Comparison of ENCODE assay signal across 8 cellular contexts in genomic region chr12:114508529-114509129, GRCh38.
A peak's percentile ranks its signal among the peaks of the same experiment; 100 is the strongest.
DNase-seq lines count a peak whose midpoint lies in the region; ATAC-seq and TF ChIP-seq lines count a peak whose summit lies in the region.

No MANE protein-coding gene starts in this region.

- no peaks in the 10 kb centered on the region for H4K20me1 ChIP-seq in OCI-LY1 (ENCODE audit: insufficient read depth, low read length)

- H3F3A ChIP-seq in OCI-LY1 (ENCODE audit: insufficient read depth, low read length) = no peaks in the 10 kb centered on the region

- peak; percentile 79 for TF ChIP-seq CTCF in OCI-LY1 (IDR thresholded peaks at IDR 0.05; ENCODE audit: low read length)

- no peak overlapping the region for H3K9ac ChIP-seq in OCI-LY1 (ENCODE audit: low read length)

- H3K27ac ChIP-seq in OCI-LY1 (ENCODE audit: low read depth, low read length, poor library complexity, severe bottlenecking) = no peak overlapping the region

- no peaks in the 10 kb centered on the region for H3K4me1 ChIP-seq in OCI-LY1 (ENCODE audit: insufficient read depth, low read length, severe bottlenecking)

- H3K27ac Mint-ChIP-seq in naive thymus-derived CD8-positive, alpha-beta T cell = no peak overlapping the region
- H3K27ac Mint-ChIP-seq in stimulated activated naive B cell treated with anti-CD40 and anti-IgM and Interleukin-4, amounts not matched to agents 10 μg/mL and 1 μg/mL and 100 μg/mL, for 72 hours = no peak overlapping the region

- peak; percentile 58 for ATAC-seq in esophagus mucosa
- peak; percentile 49 to 71 for ATAC-seq in naive thymus-derived CD8-positive, alpha-beta T cell
- ATAC-seq in stimulated activated naive B cell treated with anti-CD40 and anti-IgM and Interleukin-4, amounts not matched to agents 10 μg/mL and 1 μg/mL and 100 μg/mL, for 72 hours (replicated peaks) = peak; percentile 60 to 73
- ATAC-seq in HG03442 (IDR thresholded peaks at IDR 0.05; ENCODE audit: unreplicated experiment) = no peak

- no peaks in the 10 kb centered on the region for H3K27me3 ChIP-seq in OCI-LY1 (ENCODE audit: insufficient read depth, low read length)

- POLR2A ChIA-PET in naive thymus-derived CD8-positive, alpha-beta T cell (lab: Charles Lee) = no interaction called here

- H3K27me3 Mint-ChIP-seq in naive thymus-derived CD8-positive, alpha-beta T cell = peaks cover 13 to 35% (median 17%) of the 10 kb centered on the region in 5 donors
- peaks cover 12 to 25% of the 10 kb centered on the region in 2 donors for H3K27me3 Mint-ChIP-seq in stimulated activated naive B cell treated with anti-CD40 and anti-IgM and Interleukin-4, amounts not matched to agents 10 μg/mL and 1 μg/mL and 100 μg/mL, for 72 hours

- no peak overlapping the region for H2AFZ ChIP-seq in OCI-LY1 (ENCODE audit: low read length)

- no peaks in the 10 kb centered on the region for H3K36me3 ChIP-seq in OCI-LY1 (ENCODE audit: insufficient read depth, low read length)

- H3K4me1 Mint-ChIP-seq in naive thymus-derived CD8-positive, alpha-beta T cell = peaks cover 0 to 2% (median 0%) of the 10 kb centered on the region in 4 donors
- peaks cover 3 to 4% of the 10 kb centered on the region in 2 donors for H3K4me1 Mint-ChIP-seq in stimulated activated naive B cell treated with anti-CD40 and anti-IgM and Interleukin-4, amounts not matched to agents 10 μg/mL and 1 μg/mL and 100 μg/mL, for 72 hours

- no peak overlapping the region for H3K4me2 ChIP-seq in OCI-LY1 (ENCODE audit: low read length)

- H3K4me3 Mint-ChIP-seq in naive thymus-derived CD8-positive, alpha-beta T cell = no peak overlapping the region
- H3K4me3 Mint-ChIP-seq in stimulated activated naive B cell treated with anti-CD40 and anti-IgM and Interleukin-4, amounts not matched to agents 10 μg/mL and 1 μg/mL and 100 μg/mL, for 72 hours = no peak overlapping the region

- no peaks in the 10 kb centered on the region for H3K9me3 Mint-ChIP-seq in naive thymus-derived CD8-positive, alpha-beta T cell
- H3K9me3 Mint-ChIP-seq in stimulated activated naive B cell treated with anti-CD40 and anti-IgM and Interleukin-4, amounts not matched to agents 10 μg/mL and 1 μg/mL and 100 μg/mL, for 72 hours = no peaks in the 10 kb centered on the region

- peak; percentile 57 for DNase-seq in DMS79 (lab: John Stamatoyannopoulos, UW)
- peak; percentile 25 for DNase-seq in HS-5 (ENCODE audit: low read depth)
- peak; percentile 71 for DNase-seq in activated CD8-positive, alpha-beta memory T cell treated with anti-CD3 and anti-CD28 coated beads, Interleukin-2, amount 50 U/mL, for 48 hours
- peak; percentile 23 to 72 (median 52) for DNase-seq in naive thymus-derived CD8-positive, alpha-beta T cell
- DNase-seq in stimulated activated naive B cell treated with anti-CD40 and anti-IgM and Interleukin-4, amounts not matched to agents 10 μg/mL and 1 μg/mL and 100 μg/mL, for 72 hours = peak; percentile 31

- no peaks in the 10 kb centered on the region for H3K9me3 ChIP-seq in OCI-LY1 (ENCODE audit: low read length)

- H3K79me2 ChIP-seq in OCI-LY1 (ENCODE audit: insufficient read depth, low read length) = no peaks in the 10 kb centered on the region

- no peak overlapping the region for H3K4me3 ChIP-seq in OCI-LY1 (ENCODE audit: low read depth, low read length, poor library complexity, severe bottlenecking)

- no peaks in the 10 kb centered on the region for H3K9me2 ChIP-seq in OCI-LY1 (ENCODE audit: low read depth, low read length)

- H3K36me3 Mint-ChIP-seq in naive thymus-derived CD8-positive, alpha-beta T cell = no peaks in the 10 kb centered on the region
- H3K36me3 Mint-ChIP-seq in stimulated activated naive B cell treated with anti-CD40 and anti-IgM and Interleukin-4, amounts not matched to agents 10 μg/mL and 1 μg/mL and 100 μg/mL, for 72 hours = no peaks in the 10 kb centered on the region
